In genomic region chr17:81345211-81346089, GRCh38 we compare ENCODE assay signal across 8 cellular contexts. TPM values are rescaled to one million over a fixed set of nuclear protein-coding genes. Genes with fewer than 3 reads are reported as not detected.
DNase-seq lines count a peak whose midpoint lies in the region; ATAC-seq and TF ChIP-seq lines count a peak whose summit lies in the region.

No MANE protein-coding gene starts in this region.

- in situ Hi-C loops in Panc1 (cut with HindIII; ENCODE audit: low pct_unique_long_range_greater_than_20kb, low sequenced_read_pairs), result no loop called here

- POLR2A ChIA-PET in Panc1 (lab: Charles Lee), result interaction anchor here (0.6 kb wide), 1 partner anchor 13 kb away, joined by 8 read pairs; no protein-coding TSS in a partner anchor

- H3K27me3 Mint-ChIP-seq in activated naive CD8-positive, alpha-beta T cell treated with anti-CD3 and anti-CD28 coated beads, Interleukin-2, amount 50 U/mL, for 24 hours, result peaks cover 47% of the 10 kb centered on the region
- H3K27me3 Mint-ChIP-seq in osteocyte (ENCODE audit: unreplicated experiment), result no peaks in the 10 kb centered on the region

- H3K9ac ChIP-seq in HUES48 (ENCODE audit: low read depth, low read length), result peak overlapping the region; percentile 73

- peaks cover 85% of the 10 kb centered on the region for H3K27me3 ChIP-seq in HUES48 (ENCODE audit: control insufficient read depth, insufficient read depth, low read length)
- H3K27me3 ChIP-seq in Panc1 (ENCODE audit: control insufficient read depth, insufficient read depth, low read length), result no peaks in the 10 kb centered on the region

- H3K9me3 ChIP-seq in HUES48 (ENCODE audit: control insufficient read depth, insufficient read depth, low read length) (no peaks in the 10 kb centered on the region), Panc1 (ENCODE audit: control insufficient read depth, insufficient read depth, low read depth, low read length) (no peaks in the 10 kb centered on the region)

- ATAC-seq in GM21390 (IDR thresholded peaks at IDR 0.05; ENCODE audit: unreplicated experiment) (peak; percentile 39), Panc1 (peak; percentile 68), GM19324 (IDR thresholded peaks at IDR 0.05; ENCODE audit: low FRiP score, unreplicated experiment) (no peak)
- ATAC-seq in activated naive CD8-positive, alpha-beta T cell treated with anti-CD3 and anti-CD28 coated beads, Interleukin-2, amount 50 U/mL, for 24 hours, result peak; percentile 65

- H3K4me1 Mint-ChIP-seq in activated naive CD8-positive, alpha-beta T cell treated with anti-CD3 and anti-CD28 coated beads, Interleukin-2, amount 50 U/mL, for 24 hours, result peaks cover 20% of the 10 kb centered on the region
- H3K4me1 Mint-ChIP-seq in osteocyte (ENCODE audit: unreplicated experiment), result peaks cover 32% of the 10 kb centered on the region

- H3K27ac Mint-ChIP-seq in activated naive CD8-positive, alpha-beta T cell treated with anti-CD3 and anti-CD28 coated beads, Interleukin-2, amount 50 U/mL, for 24 hours, result no peak overlapping the region
- H3K27ac Mint-ChIP-seq in osteocyte (ENCODE audit: unreplicated experiment), result peak overlapping the region; percentile 99

- DNase-seq in DMS53 (lab: John Stamatoyannopoulos, UW) (peak; percentile 97), Panc1 (ENCODE audit: low read depth, low spot score) (no peak), head of caudate nucleus (peak in 40 of 42 donors; percentile 25 to 77 (median 60)), osteocyte (ENCODE audit: extremely low spot score, unreplicated experiment) (peak; percentile 95)
- DNase-seq in activated naive CD8-positive, alpha-beta T cell treated with anti-CD3 and anti-CD28 coated beads, Interleukin-2, amount 50 U/mL, for 24 hours, result peak; percentile 68

- H3K36me3 Mint-ChIP-seq in activated naive CD8-positive, alpha-beta T cell treated with anti-CD3 and anti-CD28 coated beads, Interleukin-2, amount 50 U/mL, for 24 hours (ENCODE audit: low read depth), result no peaks in the 10 kb centered on the region
- H3K36me3 Mint-ChIP-seq in osteocyte (ENCODE audit: unreplicated experiment), result peaks cover 19% of the 10 kb centered on the region

- no peak for TF ChIP-seq CTCF in Panc1 (IDR thresholded peaks at IDR 0.05)
- peak; percentile 52 for TF ChIP-seq CTCF in osteocyte (IDR thresholded peaks at IDR 0.05)

- H3K4me3 ChIP-seq in HUES48 (ENCODE audit: low read depth, low read length) (peak overlapping the region; percentile 70), Panc1 (ENCODE audit: low read depth in 2 of 2, low read length in 2 of 2) (peak overlapping the region; percentile 84 to 100)

- CTCF ChIA-PET in Panc1 (lab: Charles Lee), result interaction anchor here (0.6 kb wide), 1 partner anchor 11 kb away, joined by 3 read pairs; no protein-coding TSS in a partner anchor

- H3K36me3 ChIP-seq in HUES48 (ENCODE audit: control insufficient read depth, insufficient read depth, low read length), result no peaks in the 10 kb centered on the region
- H3K36me3 ChIP-seq in Panc1 (ENCODE audit: control insufficient read depth, insufficient read depth, low read length), result peaks cover 15% of the 10 kb centered on the region; the same call in 1 of the 2 replicates

- peak overlapping the region; percentile 69 for H3K4me3 Mint-ChIP-seq in activated naive CD8-positive, alpha-beta T cell treated with anti-CD3 and anti-CD28 coated beads, Interleukin-2, amount 50 U/mL, for 24 hours
- H3K4me3 Mint-ChIP-seq in osteocyte (ENCODE audit: unreplicated experiment), result peak overlapping the region; percentile 95

- H3K27ac ChIP-seq in HUES48 (ENCODE audit: low read depth, low read length) (peak overlapping the region; percentile 89), Panc1 (ENCODE audit: low read length) (peak overlapping the region; percentile 100)

- peaks cover 22% of the 10 kb centered on the region for H3K4me1 ChIP-seq in HUES48 (ENCODE audit: control insufficient read depth, insufficient read depth, low read length)
- H3K4me1 ChIP-seq in Panc1 (ENCODE audit: control insufficient read depth, insufficient read depth, low read length), result peaks cover 32% of the 10 kb centered on the region

- no TSS peak for BruUV-seq in Panc1 (replicated peaks; lab: Mats Ljungman, UMichigan)

- H3K9me3 Mint-ChIP-seq in activated naive CD8-positive, alpha-beta T cell treated with anti-CD3 and anti-CD28 coated beads, Interleukin-2, amount 50 U/mL, for 24 hours, result no peaks in the 10 kb centered on the region
- H3K9me3 Mint-ChIP-seq in osteocyte (ENCODE audit: unreplicated experiment), result no peaks in the 10 kb centered on the region

- intact Hi-C loops in Panc1 (cut with micrococcal nuclease; ENCODE audit: unreplicated experiment), result no loop called here
- intact Hi-C loops in head of caudate nucleus (cut with DNase I), result loop anchor here (2.0 kb wide), 1 partner anchor 49 kb away; the partner anchor contains the start of gene BAHCC1

RNA-seq across cellular contexts. Expression of gene BAHCC1, which starts 49.8 kb away (rescaled TPM):
- total RNA-seq in Panc1 (2021; ENCODE audit: unreplicated experiment) (77.4 TPM), osteocyte (55.7 and 57.0 TPM in 2 replicates)
- polyA plus RNA-seq in Panc1 (2012; ENCODE audit: insufficient read length), result 129 TPM

RNA-seq across cellular contexts. Expression of gene SLC38A10, which starts 50.3 kb away (rescaled TPM):
- 188 TPM for total RNA-seq in Panc1 (2021; ENCODE audit: unreplicated experiment)
- polyA plus RNA-seq in Panc1 (2012; ENCODE audit: insufficient read length), result 144 TPM
- total RNA-seq in osteocyte, result 120 TPM in 2 replicates
